Comparison of ENCODE assay signal across 9 cellular contexts in genomic region chr1:226310123-226310540, GRCh38. TPM values are rescaled to one million over a fixed set of nuclear protein-coding genes. Genes with fewer than 3 reads are reported as not detected.
A peak's percentile ranks its signal among the peaks of the same experiment; 100 is the strongest.
DNase-seq lines count a peak whose midpoint lies in the region; ATAC-seq and TF ChIP-seq lines count a peak whose summit lies in the region.
"Had no signal": no experiment of that assay in that cellular context is flagged by ENCODE, and none has a peak within 500 bp of the region (broad histone marks: within the 10 kb centered on the region; RNA-seq: fewer than 3 reads in every experiment).

No MANE protein-coding gene starts in this region.

- intact Hi-C loops in Panc1 (cut with micrococcal nuclease; ENCODE audit: unreplicated experiment): no loop called here

- no peaks in the 10 kb centered on the region for H3K36me3 Mint-ChIP-seq in T-helper 1 cell treated with Interleukin-12 subunit alpha and Interleukin-12 subunit beta and Interleukin-4 antibody, amounts not matched to agents 30 μg/mL and 1 μg/mL, for 36 hours (ENCODE audit: low read depth)

- peaks cover 20% of the 10 kb centered on the region for H3K27me3 Mint-ChIP-seq in T-helper 1 cell treated with Interleukin-12 subunit alpha and Interleukin-12 subunit beta and Interleukin-4 antibody, amounts not matched to agents 30 μg/mL and 1 μg/mL, for 36 hours (ENCODE audit: low read depth)

- H3K9me3 ChIP-seq in Panc1 (ENCODE audit: control insufficient read depth, insufficient read depth, low read depth, low read length): no peaks in the 10 kb centered on the region
- no peaks in the 10 kb centered on the region for H3K9me3 ChIP-seq in skeletal muscle satellite cell (replicated peaks; ENCODE audit: low read length)

- in situ Hi-C loops in Panc1 (cut with HindIII; ENCODE audit: low pct_unique_long_range_greater_than_20kb, low sequenced_read_pairs): no loop called here

- H3K4me3 Mint-ChIP-seq in T-helper 1 cell treated with Interleukin-12 subunit alpha and Interleukin-12 subunit beta and Interleukin-4 antibody, amounts not matched to agents 30 μg/mL and 1 μg/mL, for 36 hours: peak overlapping the region; percentile 71

- H3K27ac ChIP-seq in Panc1 (ENCODE audit: low read length): peak overlapping the region; percentile 90

- no peaks in the 10 kb centered on the region for H3K9me3 Mint-ChIP-seq in T-helper 1 cell treated with Interleukin-12 subunit alpha and Interleukin-12 subunit beta and Interleukin-4 antibody, amounts not matched to agents 30 μg/mL and 1 μg/mL, for 36 hours

- no peak for ATAC-seq in Panc1

- no peak for TF ChIP-seq CTCF in Panc1 (IDR thresholded peaks at IDR 0.05)
- TF ChIP-seq CTCF in fibroblast of mammary gland (conservative IDR thresholded peaks at IDR 0.05; ENCODE audit: control insufficient read depth, insufficient read depth, low read depth, low read length): no peak

- H3K4me1 ChIP-seq in Panc1 (ENCODE audit: control insufficient read depth, insufficient read depth, low read length) (peaks cover 18% of the 10 kb centered on the region), skeletal muscle satellite cell (ENCODE audit: control insufficient read depth, insufficient read depth, low read length) (peaks cover 12% of the 10 kb centered on the region)

- DNase-seq in T-helper 1 cell (no peak), Panc1 (ENCODE audit: low read depth, low spot score) (no peak), fibroblast of mammary gland (ENCODE audit: low read depth) (no peak), SW 1271 (lab: John Stamatoyannopoulos, UW) (no peak), NOMO-1 treated with DMSO at 0.1 percent for 48 hours (lab: John Stamatoyannopoulos, UW; ENCODE audit: unreplicated experiment) (no peak), cerebellar nuclear complex (lab: John Stamatoyannopoulos, UW) (no peak)
- DNase-seq: NCI-H187 had no signal

- H3K4me3 ChIP-seq in Panc1 (ENCODE audit: low read depth in 2 of 2, low read length in 2 of 2): peak overlapping the region; percentile 75 to 99; a peak in 2 of 4 replicates
- peak overlapping the region; percentile 60 for H3K4me3 ChIP-seq in fibroblast of mammary gland (ENCODE audit: control insufficient read depth, low read depth, low read length)
- peak overlapping the region; percentile 100 for H3K4me3 ChIP-seq in skeletal muscle satellite cell (ENCODE audit: low read length)

- H3K9ac ChIP-seq in skeletal muscle satellite cell (ENCODE audit: low read depth, low read length): peak overlapping the region; percentile 97

- H3K36me3 ChIP-seq in Panc1 (ENCODE audit: control insufficient read depth, insufficient read depth, low read length) (no peaks in the 10 kb centered on the region), skeletal muscle satellite cell (ENCODE audit: insufficient read depth, low read length) (no peaks in the 10 kb centered on the region)

- CTCF ChIA-PET in Panc1 (lab: Charles Lee): no interaction called here

- H3K4me1 Mint-ChIP-seq in T-helper 1 cell treated with Interleukin-12 subunit alpha and Interleukin-12 subunit beta and Interleukin-4 antibody, amounts not matched to agents 30 μg/mL and 1 μg/mL, for 36 hours (ENCODE audit: low read depth): peaks cover 15% of the 10 kb centered on the region

- no peaks in the 10 kb centered on the region for H3K27me3 ChIP-seq in Panc1 (ENCODE audit: control insufficient read depth, insufficient read depth, low read length)
- peaks cover 6% of the 10 kb centered on the region for H3K27me3 ChIP-seq in skeletal muscle satellite cell (ENCODE audit: control insufficient read depth, insufficient read depth, low read length)

- POLR2A ChIA-PET in Panc1 (lab: Charles Lee): no interaction called here

- no peak overlapping the region for H3K27ac Mint-ChIP-seq in T-helper 1 cell treated with Interleukin-12 subunit alpha and Interleukin-12 subunit beta and Interleukin-4 antibody, amounts not matched to agents 30 μg/mL and 1 μg/mL, for 36 hours

- no TSS peak for BruUV-seq in Panc1 (replicated peaks; lab: Mats Ljungman, UMichigan)

- H3K4me2 ChIP-seq in skeletal muscle satellite cell (ENCODE audit: low read length): peak overlapping the region; percentile 98

RNA-seq across cellular contexts. Expression of gene LIN9, which starts 1.2 kb away (rescaled TPM):
- 11.4 TPM for total RNA-seq in Panc1 (2021; ENCODE audit: unreplicated experiment)
- polyA plus RNA-seq in Panc1 (2012; ENCODE audit: insufficient read length): 2.4 TPM
- total RNA-seq in skeletal muscle satellite cell (2012; rRNA removed): 5.5 and 5.6 TPM in 2 replicates
